Comparison of ENCODE assay signal across 1 cellular context in the genomic region with DNA sequence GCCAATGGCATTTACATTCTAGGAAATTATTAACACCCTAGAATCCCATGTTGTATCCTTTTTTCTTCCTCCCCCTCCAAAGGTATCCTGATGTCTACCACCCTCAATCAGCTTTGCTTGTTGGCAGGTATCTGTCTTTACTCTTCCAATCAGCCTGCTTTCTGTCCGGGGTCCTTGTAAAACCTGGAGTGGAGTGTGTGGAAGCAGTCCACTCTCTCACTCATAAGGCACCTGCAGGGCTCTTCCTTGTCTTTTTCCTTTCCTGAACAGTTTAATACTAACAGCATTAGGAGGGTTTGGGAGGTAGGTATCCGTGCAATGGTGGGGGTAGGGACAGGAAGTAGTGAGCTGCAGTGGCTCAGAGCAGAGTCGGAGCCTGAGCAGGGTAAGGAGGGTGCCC.
TF ChIP-seq lines count a peak whose summit lies in the region.

No MANE protein-coding gene starts in this region.

TF ChIP-seq in HepG2, 621 proteins besides CTCF, POLR2A, EP300 and RAD21:
- TF ChIP-seq, protein P1, sequence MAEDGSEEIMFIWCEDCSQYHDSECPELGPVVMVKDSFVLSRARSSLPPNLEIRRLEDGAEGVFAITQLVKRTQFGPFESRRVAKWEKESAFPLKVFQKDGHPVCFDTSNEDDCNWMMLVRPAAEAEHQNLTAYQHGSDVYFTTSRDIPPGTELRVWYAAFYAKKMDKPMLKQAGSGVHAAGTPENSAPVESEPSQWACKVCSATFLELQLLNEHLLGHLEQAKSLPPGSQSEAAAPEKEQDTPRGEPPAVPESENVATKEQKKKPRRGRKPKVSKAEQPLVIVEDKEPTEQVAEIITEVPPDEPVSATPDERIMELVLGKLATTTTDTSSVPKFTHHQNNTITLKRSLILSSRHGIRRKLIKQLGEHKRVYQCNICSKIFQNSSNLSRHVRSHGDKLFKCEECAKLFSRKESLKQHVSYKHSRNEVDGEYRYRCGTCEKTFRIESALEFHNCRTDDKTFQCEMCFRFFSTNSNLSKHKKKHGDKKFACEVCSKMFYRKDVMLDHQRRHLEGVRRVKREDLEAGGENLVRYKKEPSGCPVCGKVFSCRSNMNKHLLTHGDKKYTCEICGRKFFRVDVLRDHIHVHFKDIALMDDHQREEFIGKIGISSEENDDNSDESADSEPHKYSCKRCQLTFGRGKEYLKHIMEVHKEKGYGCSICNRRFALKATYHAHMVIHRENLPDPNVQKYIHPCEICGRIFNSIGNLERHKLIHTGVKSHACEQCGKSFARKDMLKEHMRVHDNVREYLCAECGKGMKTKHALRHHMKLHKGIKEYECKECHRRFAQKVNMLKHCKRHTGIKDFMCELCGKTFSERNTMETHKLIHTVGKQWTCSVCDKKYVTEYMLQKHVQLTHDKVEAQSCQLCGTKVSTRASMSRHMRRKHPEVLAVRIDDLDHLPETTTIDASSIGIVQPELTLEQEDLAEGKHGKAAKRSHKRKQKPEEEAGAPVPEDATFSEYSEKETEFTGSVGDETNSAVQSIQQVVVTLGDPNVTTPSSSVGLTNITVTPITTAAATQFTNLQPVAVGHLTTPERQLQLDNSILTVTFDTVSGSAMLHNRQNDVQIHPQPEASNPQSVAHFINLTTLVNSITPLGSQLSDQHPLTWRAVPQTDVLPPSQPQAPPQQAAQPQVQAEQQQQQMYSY (CRISPR knock-in tag; IDR thresholded peaks at IDR 0.05): peak; percentile 60
- TF ChIP-seq HMG20A (CRISPR knock-in tag; IDR thresholded peaks at IDR 0.05; ENCODE audit: borderline replicate concordance): no peak
